8 cellular contexts compared by ENCODE assay signal in genomic region chr4:31230579-31230978, GRCh38.
"Had no signal": no experiment of that assay in that cellular context is flagged by ENCODE, and none has a peak within 500 bp of the region (broad histone marks: within the 10 kb centered on the region; RNA-seq: fewer than 3 reads in every experiment).

No MANE protein-coding gene starts in this region.

- H2AFZ ChIP-seq: GM23248 had no signal

- H3K9me3 Mint-ChIP-seq: H9 had no signal

- H3K27ac ChIP-seq: GM23248 had no signal

- H3K27ac Mint-ChIP-seq: H9, HFFc6 had no signal

- H3K4me3 ChIP-seq: GM23248, K562 had no signal

- DNase-seq: GM23248, GOT3, H9, HCEC 1CT, HFFc6, IMR-90, KG1 had no signal

- H3K4me3 Mint-ChIP-seq: H9, HFFc6 had no signal

- H3K9ac ChIP-seq: GM23248 had no signal

- ATAC-seq: K562 had no signal
